8 cellular contexts compared by ENCODE assay signal in the genomic region with DNA sequence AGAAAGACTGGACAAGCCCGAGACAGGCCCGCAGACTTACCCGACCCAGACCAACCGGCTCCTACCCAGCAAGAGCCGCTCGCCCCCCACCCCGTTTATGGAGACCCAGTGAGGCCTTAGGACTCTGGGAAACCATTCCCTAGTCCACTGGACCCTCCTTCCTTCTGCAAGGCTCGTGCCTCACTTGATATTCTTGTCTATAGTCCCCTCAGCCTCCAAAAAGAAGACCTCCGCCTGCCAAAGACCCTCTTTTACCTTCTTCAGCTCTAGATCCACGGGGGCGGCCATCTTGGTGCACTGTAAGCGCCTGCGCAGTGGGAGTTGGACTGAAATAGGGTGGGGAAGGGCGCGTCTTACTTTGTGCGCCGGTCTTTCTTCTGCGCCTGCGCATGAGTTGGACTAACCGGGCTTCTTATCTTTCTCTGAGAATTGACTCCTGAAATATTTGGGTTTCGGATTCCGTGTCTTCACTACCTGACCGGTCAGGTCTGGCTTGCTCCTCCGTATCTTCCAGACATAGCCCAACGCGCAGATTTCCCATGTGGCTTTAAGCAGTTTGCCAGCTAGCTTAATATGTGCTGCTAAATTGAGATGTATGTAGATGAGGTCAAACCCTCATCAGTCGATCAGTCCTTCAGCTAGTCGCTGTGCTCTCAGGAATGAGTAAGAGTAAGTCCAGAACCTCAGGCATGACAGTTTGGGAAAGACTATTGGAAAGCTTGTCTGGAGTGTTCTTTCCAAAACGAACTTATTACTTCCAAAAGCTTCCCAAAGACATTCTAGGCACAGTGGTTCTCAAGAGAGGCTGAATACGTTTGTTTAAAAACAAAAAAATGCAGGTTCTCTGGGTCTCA. TPM values are rescaled to one million over a fixed set of nuclear protein-coding genes. Genes with fewer than 3 reads are reported as not detected.
DNase-seq lines count a peak whose midpoint lies in the region; ATAC-seq and TF ChIP-seq lines count a peak whose summit lies in the region.

A gene with protein sequence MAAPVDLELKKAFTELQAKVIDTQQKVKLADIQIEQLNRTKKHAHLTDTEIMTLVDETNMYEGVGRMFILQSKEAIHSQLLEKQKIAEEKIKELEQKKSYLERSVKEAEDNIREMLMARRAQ (minus strand): TSS at position 316 of the 854 bp plus-strand sequence. CDS start 28 bp downstream, at position 288.

- no peaks in the 10 kb centered on the region for H4K20me1 ChIP-seq in BLaER1

- peaks cover 25% of the 10 kb centered on the region for H3K36me3 ChIP-seq in BLaER1
- peaks cover 0 to 18% of the 10 kb centered on the region in 2 donors for H3K36me3 ChIP-seq in left lung

- DNase-seq in NCI-H748 treated with DMSO at 0.1 percent for 48 hours (lab: John Stamatoyannopoulos, UW) (peak; percentile 90), dermis blood vessel endothelial cell (peak; percentile 96), left lung (peak; percentile 94 to 95)
- DNase-seq in activated CD4-positive, alpha-beta T cell treated with anti-CD3 and anti-CD28 coated beads, Interleukin-2, amount 50 U/mL, for 24 hours (ENCODE audit: low read depth in 1 of 2, low spot score in 1 of 2), result peak; percentile 68 to 93
- peak; percentile 83 to 87 for DNase-seq in stimulated activated CD4-positive, alpha-beta T cell treated with anti-CD3 and anti-CD28 coated beads, Interleukin-2, amount 100 ng/mL, for 48 hours

- intact Hi-C loops in left lung (cut with DNase I), result no loop called here

- H3K9me3 ChIP-seq in BLaER1 (no peaks in the 10 kb centered on the region), left lung (no peaks in the 10 kb centered on the region)

- H3K27me3 ChIP-seq in BLaER1 (no peaks in the 10 kb centered on the region), left lung (no peaks in the 10 kb centered on the region)

- H3K4me2 ChIP-seq in BLaER1, result peak within 1 kb of the TSS; percentile 91

- H3K9ac ChIP-seq in BLaER1, result peak within 1 kb of the TSS; percentile 93

- H3K4me3 ChIP-seq in BLaER1, result peak within 1 kb of the TSS; percentile 88
- peak within 1 kb of the TSS; percentile 50 to 60 for H3K4me3 ChIP-seq in left lung

- no peak for TF ChIP-seq CTCF in left lung (IDR thresholded peaks at IDR 0.05)

- H3K27ac ChIP-seq in BLaER1, result peak within 1 kb of the TSS; percentile 89
- H3K27ac ChIP-seq in left lung, result peak within 1 kb of the TSS; percentile 70 to 75

- peak; percentile 95 for ATAC-seq in GM19328 (IDR thresholded peaks at IDR 0.05; ENCODE audit: unreplicated experiment)
- ATAC-seq in HG03521 (IDR thresholded peaks at IDR 0.05; ENCODE audit: unreplicated experiment), result peak; percentile 95
- ATAC-seq in left lung, result peak; percentile 93

- peaks cover 35% of the 10 kb centered on the region for H3K4me1 ChIP-seq in BLaER1
- H3K4me1 ChIP-seq in left lung, result peaks cover 7 to 47% of the 10 kb centered on the region in 2 donors

RNA-seq across cellular contexts. Expression of the gene that starts here (rescaled TPM):
- 72.7 and 99.9 TPM in 2 replicates for total RNA-seq in dermis blood vessel endothelial cell
- 10 to 100 TPM; 45.7 to 55.5 TPM for total RNA-seq in left lung

Comparison
In these comparisons a context has a peak if more than half of its experiments do, and no peak if none do; other contexts are left out.
1. Peak in every context shown above with its lines: DNase-seq, ATAC-seq, H3K4me3 ChIP-seq and H3K27ac ChIP-seq.